8 cellular contexts compared by ENCODE assay signal in the genomic region with DNA sequence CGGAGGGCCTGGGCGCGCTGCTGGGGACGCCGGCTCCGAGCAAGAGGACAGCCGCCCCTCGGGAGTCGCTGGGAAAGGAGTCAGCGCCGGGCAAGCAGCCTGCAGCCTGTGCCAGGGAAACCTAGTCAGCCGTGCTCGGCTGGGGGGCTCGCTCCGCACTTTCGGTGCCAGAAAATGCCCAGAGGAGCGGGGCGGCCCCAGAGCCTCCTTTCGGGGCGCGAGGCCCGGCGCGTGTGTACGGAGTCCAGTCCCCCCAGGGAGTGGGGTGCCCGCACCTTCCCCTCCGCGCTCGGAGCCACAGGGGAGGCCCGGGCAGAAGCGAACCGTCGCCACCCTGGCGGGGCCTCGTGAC.
DNase-seq lines count a peak whose midpoint lies in the region; ATAC-seq, FAIRE-seq and TF ChIP-seq lines count a peak whose summit lies in the region.

No MANE protein-coding gene starts in this region.

- WGBS in right lobe of liver (ENCODE audit: insufficient coverage, low coverage, low lambda C conversion rate, missing lambda C conversion rate): no CpG with 5 or more reads among the region's 35 CpGs

- ATAC-seq in right lobe of liver: peak; percentile 11 to 46 (median 42)
- ATAC-seq in thoracic aorta (ENCODE audit: insufficient number of reproducible peaks, low FRiP score, low read depth): no peak
- no peak for ATAC-seq in GM21723 (IDR thresholded peaks at IDR 0.05; ENCODE audit: unreplicated experiment)

- H3K9me3 ChIP-seq in right lobe of liver: no peaks in the 10 kb centered on the region
- H3K9me3 ChIP-seq in thoracic aorta: no peaks in the 10 kb centered on the region

- peaks cover 0 to 17% (median 7%) of the 10 kb centered on the region in 4 donors for H3K4me1 ChIP-seq in right lobe of liver
- H3K4me1 ChIP-seq in thoracic aorta (ENCODE audit: control insufficient read depth in 1 of 2, low read depth in 2 of 2): peaks cover 2 to 7% of the 10 kb centered on the region in 2 donors

- H3K27ac ChIP-seq in right lobe of liver: peak overlapping the region; percentile 92 to 97 (median 94)
- H3K27ac ChIP-seq in thoracic aorta: no peak overlapping the region

- peak; percentile 28 for TF ChIP-seq POLR2A in right lobe of liver (IDR thresholded peaks at IDR 0.05)

- TF ChIP-seq CTCF in bronchial epithelial cell (IDR thresholded peaks at IDR 0.05; ENCODE audit: insufficient read depth, low read length, severe bottlenecking) (no peak), right lobe of liver (IDR thresholded peaks at IDR 0.05) (no peak), thoracic aorta (IDR thresholded peaks at IDR 0.05) (no peak)

- peak; percentile 63 for DNase-seq in activated CD8-positive, alpha-beta memory T cell treated with anti-CD3 and anti-CD28 coated beads, Interleukin-2, amount 50 U/mL, for 48 hours
- DNase-seq in activated CD8-positive, alpha-beta memory T cell treated with anti-CD3 and anti-CD28 coated beads for 24 hours: no peak
- peak; percentile 86 for DNase-seq in HuH-7.5 (ENCODE audit: low spot score)
- no peak for DNase-seq in bronchial epithelial cell (ENCODE audit: low read depth)
- DNase-seq in right lobe of liver: peak in 2 of 3 donors; percentile 56 to 61
- DNase-seq in thoracic aorta (ENCODE audit: low spot score): no peak
- no peak for DNase-seq in NCI-H226

- intact Hi-C loops in right lobe of liver (cut with DNase I): no loop called here

- no peak for FAIRE-seq in bronchial epithelial cell (lab: Jason Lieb, UNC)

- H3K36me3 ChIP-seq in bronchial epithelial cell (ENCODE audit: control insufficient read depth, insufficient read depth, low read length) (no peaks in the 10 kb centered on the region), right lobe of liver (no peaks in the 10 kb centered on the region), thoracic aorta (no peaks in the 10 kb centered on the region)

- peak overlapping the region; percentile 47 for H3K4me3 ChIP-seq in bronchial epithelial cell (ENCODE audit: low read depth, low read length)
- peak overlapping the region; percentile 56 to 73 (median 63) for H3K4me3 ChIP-seq in right lobe of liver
- peak overlapping the region; percentile 83 for H3K4me3 ChIP-seq in thoracic aorta

- H3K27me3 ChIP-seq in bronchial epithelial cell (ENCODE audit: control insufficient read depth, insufficient read depth, low read length) (peaks cover 2% of the 10 kb centered on the region), right lobe of liver (no peaks in the 10 kb centered on the region), thoracic aorta (replicated peaks; ENCODE audit: insufficient read depth) (no peaks in the 10 kb centered on the region)

Comparison
In these comparisons a context has a peak if more than half of its experiments do, and no peak if none do; other contexts are left out.
1. DNase-seq: peak in activated CD8-positive, alpha-beta memory T cell treated with anti-CD3 and anti-CD28 coated beads, Interleukin-2, amount 50 U/mL, for 48 hours (single experiment), HuH-7.5 (single experiment) and right lobe of liver (2 of 3); none in activated CD8-positive, alpha-beta memory T cell treated with anti-CD3 and anti-CD28 coated beads for 24 hours (single experiment), bronchial epithelial cell (single experiment), thoracic aorta (single experiment) and NCI-H226 (single experiment).
2. ATAC-seq: peak in right lobe of liver (4 of 4); none in thoracic aorta (single experiment) and GM21723 (single experiment).
3. H3K27ac ChIP-seq: peak in right lobe of liver (3 of 3); none in thoracic aorta (0 of 2).
4. Peak in every context shown above with its lines, with median percentiles within 50 percentile points of each other: H3K4me3 ChIP-seq.